ENCODE assay signal across 15 cellular contexts in the genomic region with DNA sequence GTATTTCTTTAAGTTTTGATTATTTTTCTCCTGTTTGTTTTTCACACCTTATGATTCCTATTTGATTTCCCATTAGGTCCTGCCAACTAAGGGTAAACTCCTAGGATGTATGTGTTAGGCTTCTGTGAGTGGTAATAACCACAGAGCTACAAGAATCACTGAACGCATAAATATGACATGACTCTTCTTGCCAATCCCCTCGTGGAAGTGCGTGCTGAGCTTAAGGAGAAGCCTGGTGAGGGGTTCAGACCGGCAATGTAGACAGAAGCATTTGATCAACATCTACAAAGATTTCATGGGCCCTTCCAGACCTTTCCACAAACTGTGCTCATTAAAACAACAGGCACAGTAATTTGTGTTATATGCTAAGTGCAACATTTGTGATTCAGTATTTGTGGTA.
DNase-seq lines count a peak whose midpoint lies in the region; ATAC-seq lines count a peak whose summit lies in the region.
"Had no signal": no experiment of that assay in that cellular context is flagged by ENCODE, and none has a peak within 500 bp of the region (broad histone marks: within the 10 kb centered on the region; RNA-seq: fewer than 3 reads in every experiment).

No MANE protein-coding gene starts in this region.

- H2AFZ ChIP-seq in ACC112 (ENCODE audit: low read length, unreplicated experiment), result peak overlapping the region; percentile 56

- no peak for DNase-seq in activated CD4-positive, alpha-beta memory T cell treated with anti-CD3 and anti-CD28 coated beads for 36 hours
- DNase-seq in immature natural killer cell (peak in 1 of 3 donors; percentile 15), OCI-M1 (lab: John Stamatoyannopoulos, UW) (no peak), NCI-H1092 treated with DMSO at 0.1 percent for 48 hours (lab: John Stamatoyannopoulos, UW) (no peak), Kasumi-1 (lab: John Stamatoyannopoulos, UW) (no peak)
- DNase-seq: DMS153, NCI-H2029 treated with DMSO at 0.1 percent for 48 hours, NCI-H526 treated with DMSO at 0.1 percent for 48 hours, RPMI8226, T-helper 9 cell had no signal

- H3K36me3 Mint-ChIP-seq in activated CD4-positive, alpha-beta memory T cell treated with anti-CD3 and anti-CD28 coated beads for 36 hours, result no peaks in the 10 kb centered on the region
- peaks cover 0 to 6% (median 0%) of the 10 kb centered on the region in 3 donors for H3K36me3 Mint-ChIP-seq in immature natural killer cell

- no peaks in the 10 kb centered on the region for H3K79me2 ChIP-seq in ACC112 (ENCODE audit: control insufficient read depth, insufficient read depth, low read length, unreplicated experiment)

- peaks cover 17% of the 10 kb centered on the region for H3K4me1 Mint-ChIP-seq in activated CD4-positive, alpha-beta memory T cell treated with anti-CD3 and anti-CD28 coated beads for 36 hours (ENCODE audit: low read depth)
- H3K4me1 Mint-ChIP-seq in immature natural killer cell, result peaks cover 34 to 65% of the 10 kb centered on the region in 2 donors

- H3K27ac Mint-ChIP-seq in activated CD4-positive, alpha-beta memory T cell treated with anti-CD3 and anti-CD28 coated beads for 36 hours, result peak overlapping the region; percentile 23
- H3K27ac Mint-ChIP-seq in immature natural killer cell, result peak overlapping the region; percentile 79 to 96 (median 86)
- H3K27ac Mint-ChIP-seq: endodermal cell had no signal

- CTCF ChIA-PET in activated CD4-positive, alpha-beta memory T cell treated with anti-CD3 and anti-CD28 coated beads for 36 hours (lab: Charles Lee), result no interaction called here

- H3K4me3 ChIP-seq in ACC112 (ENCODE audit: low read depth, low read length), result no peak overlapping the region
- H3K4me3 ChIP-seq: cardiac muscle cell had no signal

- H3K9me3 Mint-ChIP-seq in activated CD4-positive, alpha-beta memory T cell treated with anti-CD3 and anti-CD28 coated beads for 36 hours, result no peaks in the 10 kb centered on the region
- no peaks in the 10 kb centered on the region for H3K9me3 Mint-ChIP-seq in immature natural killer cell
- H3K9me3 Mint-ChIP-seq: endodermal cell had no signal

- no peak overlapping the region for H3K4me3 Mint-ChIP-seq in activated CD4-positive, alpha-beta memory T cell treated with anti-CD3 and anti-CD28 coated beads for 36 hours
- peak overlapping the region; percentile 68 to 75 (median 69) for H3K4me3 Mint-ChIP-seq in immature natural killer cell
- H3K4me3 Mint-ChIP-seq: endodermal cell had no signal

- peak overlapping the region; percentile 62 for H3K27ac ChIP-seq in ACC112 (ENCODE audit: low read depth, low read length)
- H3K27ac ChIP-seq: cardiac muscle cell had no signal

- intact Hi-C loops in activated CD4-positive, alpha-beta memory T cell treated with anti-CD3 and anti-CD28 coated beads for 36 hours (cut with micrococcal nuclease), result loop anchor here (1.0 kb wide), 1 partner anchor 12 kb away; no protein-coding TSS in a partner anchor

- H3K27me3 ChIP-seq in ACC112 (ENCODE audit: insufficient read depth, low read length), result no peaks in the 10 kb centered on the region
- H3K27me3 ChIP-seq: cardiac muscle cell had no signal

- POLR2A ChIA-PET in activated CD4-positive, alpha-beta memory T cell treated with anti-CD3 and anti-CD28 coated beads for 36 hours (lab: Charles Lee), result no interaction called here

- ATAC-seq in GM19455 (IDR thresholded peaks at IDR 0.05; ENCODE audit: unreplicated experiment), result peak; percentile 7
- ATAC-seq in GM19397 (IDR thresholded peaks at IDR 0.05; ENCODE audit: unreplicated experiment), result no peak

- H3K27me3 Mint-ChIP-seq in activated CD4-positive, alpha-beta memory T cell treated with anti-CD3 and anti-CD28 coated beads for 36 hours, result no peaks in the 10 kb centered on the region
- H3K27me3 Mint-ChIP-seq in immature natural killer cell (ENCODE audit: low read depth in 3 of 3), result peaks cover 0 to 2% (median 1%) of the 10 kb centered on the region in 3 donors

- H3K36me3 ChIP-seq in ACC112 (ENCODE audit: insufficient read depth, low read length), result no peaks in the 10 kb centered on the region
- H3K36me3 ChIP-seq: cardiac muscle cell had no signal

- H3K4me1 ChIP-seq in ACC112 (ENCODE audit: control insufficient read depth, insufficient read depth, low read length, unreplicated experiment), result peaks cover 44% of the 10 kb centered on the region
